Comparison of ENCODE assay signal across 1 cellular context in the genomic region with DNA sequence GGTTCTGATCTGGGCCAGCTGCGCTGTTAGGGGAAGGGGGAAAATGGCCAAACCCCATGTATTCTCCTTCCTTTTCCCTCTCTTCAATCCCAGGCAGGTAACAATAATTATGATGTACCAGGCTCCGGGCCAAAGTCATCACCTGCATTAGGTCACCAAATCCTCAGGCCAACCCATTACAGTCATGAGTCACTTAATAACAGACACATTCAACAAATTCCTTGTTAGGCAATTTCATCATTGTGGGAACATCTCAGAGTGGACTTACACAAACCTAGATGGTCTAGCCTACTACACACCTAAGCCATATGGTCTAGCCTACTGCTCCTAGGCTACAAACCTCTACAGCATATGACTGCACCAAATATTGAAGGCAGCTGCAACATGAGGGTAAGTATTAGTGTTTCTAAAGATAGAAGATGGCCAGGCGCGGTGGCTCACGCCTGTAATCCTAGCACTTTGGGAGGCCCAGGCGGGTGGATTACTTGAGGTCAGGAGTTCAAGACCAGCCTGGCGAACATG.
TF ChIP-seq lines count a peak whose summit lies in the region.

No MANE protein-coding gene starts in this region.

TF ChIP-seq in HCT116, 20 proteins besides CTCF, POLR2A, EP300 and RAD21 (continued from another document):
- no peak for TF ChIP-seq ELF1 (IDR thresholded peaks at IDR 0.05; ENCODE audit: borderline replicate concordance, low read depth)
- TF ChIP-seq TCF7L2 (IDR thresholded peaks at IDR 0.05; ENCODE audit: borderline replicate concordance, extremely low read depth, insufficient read depth, insufficient read length) = no peak
- TF ChIP-seq ZNF274 (IDR thresholded peaks at IDR 0.05; ENCODE audit: low read depth, low read length) = no peak
- no peak for TF ChIP-seq ZFX (IDR thresholded peaks at IDR 0.05)
- TF ChIP-seq YY1 (IDR thresholded peaks at IDR 0.05; ENCODE audit: extremely low read depth, insufficient replicate concordance, low read depth, low read length) = peak; percentile 29
